8 cellular contexts compared by ENCODE assay signal in the genomic region with DNA sequence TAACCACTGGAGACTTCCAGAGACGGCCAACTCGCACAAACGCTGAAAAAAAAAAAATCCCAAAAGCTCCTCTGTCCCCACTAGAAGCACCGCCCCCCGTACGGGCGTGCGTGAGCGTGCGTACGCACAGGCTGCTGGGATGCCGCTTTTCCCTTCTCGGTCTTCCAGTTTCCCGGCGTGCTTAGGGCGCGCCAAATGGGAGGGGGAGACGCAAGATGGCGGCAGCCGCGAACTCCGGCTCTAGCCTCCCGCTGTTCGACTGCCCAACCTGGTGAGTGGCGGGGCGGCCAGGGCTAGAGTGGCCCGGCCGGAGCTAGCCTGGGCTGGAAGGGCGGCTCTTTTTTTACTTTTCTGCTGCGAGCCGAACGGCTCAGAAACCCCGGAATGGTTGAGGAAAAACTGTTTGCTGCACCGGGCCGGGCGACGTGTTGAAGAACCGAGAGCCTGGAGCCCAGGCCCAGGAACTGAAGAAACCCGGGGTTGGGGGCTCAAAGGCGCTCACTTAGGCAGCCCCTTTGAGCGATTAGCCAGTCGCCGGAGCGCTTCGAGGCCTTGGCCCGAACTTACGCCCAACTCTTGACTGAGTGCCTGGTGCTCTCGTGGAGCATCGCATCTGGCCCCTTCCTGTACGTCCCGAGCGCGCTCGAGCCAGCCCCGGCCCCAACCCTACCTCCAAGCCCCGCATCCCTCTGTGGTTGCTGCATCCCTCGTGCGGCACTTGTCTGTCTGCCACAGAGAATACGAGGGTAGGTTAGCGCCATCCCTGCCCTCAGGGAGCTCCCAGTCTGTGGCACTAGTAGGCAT. TPM values are rescaled to one million over a fixed set of nuclear protein-coding genes. Genes with fewer than 3 reads are reported as not detected.
DNase-seq lines count a peak whose midpoint lies in the region; ATAC-seq and TF ChIP-seq lines count a peak whose summit lies in the region.

Gene PPP1R8 (plus strand): TSS at position 162 of the 804 bp plus-strand sequence. CDS start 54 bp downstream, at position 216.

- H3K36me3 Mint-ChIP-seq in Calu3 (ENCODE audit: insufficient read depth, unreplicated experiment), result peaks cover 25% of the 10 kb centered on the region

- peak within 1 kb of the TSS; percentile 75 for H3K27ac Mint-ChIP-seq in Calu3 (ENCODE audit: unreplicated experiment)

- H3K4me1 Mint-ChIP-seq in Calu3 (ENCODE audit: low read depth, unreplicated experiment), result no peaks in the 10 kb centered on the region

- DNase-seq in Calu3 (peak; percentile 88), HuH-7.5 (ENCODE audit: low spot score) (peak; percentile 53), OCI-M2 (lab: John Stamatoyannopoulos, UW; ENCODE audit: unreplicated experiment) (peak; percentile 82), activated T-cell treated with anti-CD3 and anti-CD28 coated beads for 4 hours (peak; percentile 84), epithelial cell of prostate (ENCODE audit: low read depth, low spot score) (peak; percentile 62), mucosa of gallbladder (ENCODE audit: low spot score) (peak; percentile 95)
- peak; percentile 77 to 84 for DNase-seq in stimulated activated CD8-positive, alpha-beta memory T cell treated with anti-CD3 and anti-CD28 coated beads, Interleukin-4, amount 100 ng/mL, for 4 hours (ENCODE audit: low read depth in 2 of 2, low spot score in 1 of 2)

- CTCF ChIA-PET in Calu3 (lab: Charles Lee), result interaction anchor here (0.6 to 1.3 kb wide), 7 partner anchors 27 to 222 kb away, joined by 3 to 7 read pairs (median 4); partner anchors contain the start of gene FAM76A

- ATAC-seq in GM21447 (IDR thresholded peaks at IDR 0.05; ENCODE audit: unreplicated experiment), result peak; percentile 94

- intact Hi-C loops in Calu3 (cut with micrococcal nuclease; ENCODE audit: unreplicated experiment), result no loop called here

- BruUV-seq in Calu3 (replicated peaks; lab: Mats Ljungman, UMichigan), result TSS peak; percentile 42

- H3K4me3 Mint-ChIP-seq in Calu3 (ENCODE audit: low read depth, unreplicated experiment), result peak within 1 kb of the TSS; percentile 88

- TF ChIP-seq CTCF in Calu3 (IDR thresholded peaks at IDR 0.05; ENCODE audit: unreplicated experiment), result no peak

- H3K27me3 Mint-ChIP-seq in Calu3 (ENCODE audit: unreplicated experiment), result no peaks in the 10 kb centered on the region

- peak within 1 kb of the TSS; percentile 65 for H3K27ac ChIP-seq in epithelial cell of prostate

- H3K9me3 Mint-ChIP-seq in Calu3 (ENCODE audit: low read depth, unreplicated experiment), result no peaks in the 10 kb centered on the region

RNA-seq across cellular contexts. Expression of gene PPP1R8, which starts in this region (rescaled TPM):
- total RNA-seq in Calu3 (2022) (29.6 and 34.3 TPM in 2 replicates), mucosa of gallbladder (36.5 TPM)

Comparison
In these comparisons a context has a peak if more than half of its experiments do, and no peak if none do; other contexts are left out.
1. Peak in every context shown above with its lines: DNase-seq, ATAC-seq and H3K27ac ChIP-seq.